8 cellular contexts compared by ENCODE assay signal in genomic region chr19:17855333-17856152, GRCh38. TPM values are rescaled to one million over a fixed set of nuclear protein-coding genes. Genes with fewer than 3 reads are reported as not detected.
DNase-seq lines count a peak whose midpoint lies in the region; ATAC-seq and TF ChIP-seq lines count a peak whose summit lies in the region.

No MANE protein-coding gene starts in this region.

- H2AFZ ChIP-seq in SU-DHL-6 (ENCODE audit: low read depth, low read length, severe bottlenecking), result no peak overlapping the region

- H3K4me1 ChIP-seq in prostate gland (replicated peaks) (peaks cover under 1% of the 10 kb centered on the region), aorta (ENCODE audit: control insufficient read depth in 1 of 2, insufficient read depth in 2 of 2, low read length in 2 of 2) (peaks cover 0 to under 1% of the 10 kb centered on the region in 2 donors)

- WGBS in prostate gland, result 16% methylated on average over 28 of the region's 28 CpGs
- WGBS in aorta, 2 donors, result 12 to 13% methylated on average over 28 of the region's 28 CpGs

- H3K27ac ChIP-seq in SU-DHL-6 (ENCODE audit: low read depth, low read length) (no peak overlapping the region), prostate gland (no peak overlapping the region), aorta (ENCODE audit: low read depth in 1 of 2, low read length in 2 of 2) (no peak overlapping the region)

- no peak overlapping the region for H3K4me2 ChIP-seq in SU-DHL-6 (ENCODE audit: low read depth, low read length, poor library complexity, severe bottlenecking)

- H3K79me2 ChIP-seq in SU-DHL-6 (ENCODE audit: insufficient read depth, low read length), result peaks cover 7% of the 10 kb centered on the region

- peaks cover 6% of the 10 kb centered on the region for H3F3A ChIP-seq in SU-DHL-6 (ENCODE audit: insufficient read depth)

- peak; percentile 90 for DNase-seq in GM03348 (ENCODE audit: low spot score)
- peak; percentile 67 for DNase-seq in MV-4-11 (lab: John Stamatoyannopoulos, UW)
- DNase-seq in activated naive CD4-positive, alpha-beta T cell treated with anti-CD3 and anti-CD28 coated beads, Interleukin-2, amount 50 U/mL, for 16 hours, result peak; percentile 89
- DNase-seq in Right ventricle myocardium superior, result peak; percentile 92
- peak; percentile 76 for DNase-seq in prostate gland (ENCODE audit: low spot score)
- DNase-seq in aorta, result peak; percentile 89 to 97

- ATAC-seq in Right ventricle myocardium superior (ENCODE audit: poor library complexity) (peak; percentile 57), aorta (ENCODE audit: low FRiP score) (peak; percentile 78), GM19395 (IDR thresholded peaks at IDR 0.05; ENCODE audit: unreplicated experiment) (no peak)

- H3K4me3 ChIP-seq in SU-DHL-6 (ENCODE audit: insufficient read depth, low read length, poor library complexity, severe bottlenecking) (no peak overlapping the region), prostate gland (no peak overlapping the region), aorta (ENCODE audit: low read length in 2 of 2) (no peak overlapping the region)

- peaks cover 5% of the 10 kb centered on the region; the same call in 1 of the 2 replicates for H3K36me3 ChIP-seq in SU-DHL-6 (ENCODE audit: low read length)
- H3K36me3 ChIP-seq in prostate gland, result no peaks in the 10 kb centered on the region
- no peaks in the 10 kb centered on the region for H3K36me3 ChIP-seq in aorta (ENCODE audit: control insufficient read depth in 1 of 2, insufficient read depth in 2 of 2, low read length in 1 of 2)

- intact Hi-C loops in Right ventricle myocardium superior (cut with DNase I), result loop anchor here (10.0 kb wide), 1 partner anchor 141 kb away; the partner anchor contains the start of gene MAP1S
- intact Hi-C loops in prostate gland (cut with DNase I), result loop anchor here (10.0 kb wide), 1 partner anchor 151 kb away; no protein-coding TSS in a partner anchor
- intact Hi-C loops in aorta (cut with DNase I), result loop anchor here in 1 of 2 donors (10.0 kb wide), 1 partner anchor 381 kb away; the partner anchor contains the start of gene SLC27A1

- H3K9me3 ChIP-seq in SU-DHL-6 (ENCODE audit: insufficient read depth, low read length), result no peaks in the 10 kb centered on the region
- no peaks in the 10 kb centered on the region for H3K9me3 ChIP-seq in prostate gland
- peaks cover 2% of the 10 kb centered on the region for H3K9me3 ChIP-seq in aorta (ENCODE audit: control insufficient read depth, low read length)

- H3K9me2 ChIP-seq in SU-DHL-6 (replicated peaks; ENCODE audit: insufficient read depth, low read length), result no peaks in the 10 kb centered on the region

- H3K27me3 ChIP-seq in SU-DHL-6 (ENCODE audit: low read length) (no peaks in the 10 kb centered on the region), prostate gland (replicated peaks; ENCODE audit: insufficient read depth) (no peaks in the 10 kb centered on the region), aorta (ENCODE audit: control insufficient read depth in 1 of 2, insufficient read depth in 2 of 2, low read length in 1 of 2) (no peaks in the 10 kb centered on the region)

- H4K20me1 ChIP-seq in SU-DHL-6 (ENCODE audit: low read depth, low read length), result no peaks in the 10 kb centered on the region; the same call in 1 of the 2 replicates

- peak overlapping the region; percentile 10; the same call in 1 of the 2 replicates for H3K9ac ChIP-seq in SU-DHL-6 (ENCODE audit: low read length)

- no peak for TF ChIP-seq POLR2A in prostate gland (IDR thresholded peaks at IDR 0.05)

- peak; percentile 77 for TF ChIP-seq CTCF in SU-DHL-6 (IDR thresholded peaks at IDR 0.05; ENCODE audit: insufficient read depth, low read length, poor library complexity, severe bottlenecking)
- TF ChIP-seq CTCF in prostate gland (IDR thresholded peaks at IDR 0.05), result peak; percentile 91 to 97 (median 94)

RNA-seq across cellular contexts. Expression of gene RPL18A, which starts 4.2 kb away (rescaled TPM):
- total RNA-seq in Right ventricle myocardium superior, result 723 TPM
- 1,000 to 10,000 TPM; 1,351 to 1,892 TPM for total RNA-seq in prostate gland
- 1,000 to 10,000 TPM; 1,221 to 1,276 TPM for total RNA-seq in aorta
- 1,000 to 10,000 TPM; 2,303 to 3,237 TPM for polyA plus RNA-seq in aorta

RNA-seq across cellular contexts. Expression of gene JAK3, which starts 7.8 kb away (rescaled TPM):
- total RNA-seq in Right ventricle myocardium superior (1.5 TPM), prostate gland (10 to 100 TPM in 1 of 2 donors, 1 to 10 TPM in 1; 1.5 to 10.1 TPM), aorta (10 to 100 TPM; 15.4 to 33.3 TPM)
- polyA plus RNA-seq in aorta, result 1 to 10 TPM; 2.3 to 2.6 TPM

RNA-seq across cellular contexts. Expression of gene SLC5A5, which starts 16.2 kb away (rescaled TPM):
- total RNA-seq in Right ventricle myocardium superior, result not detected
- 1 to 10 TPM in 1 of 2 donors, not detected in 1; 1.2 TPM for total RNA-seq in prostate gland
- total RNA-seq in aorta, result not detected
- under 1 TPM in 1 of 2 donors, not detected in 1; 0.03 TPM for polyA plus RNA-seq in aorta

RNA-seq across cellular contexts. Expression of gene INSL3, which starts 34.2 kb away (rescaled TPM):
- total RNA-seq in Right ventricle myocardium superior (not detected), prostate gland (100 to 1,000 TPM in 1 of 2 donors, not detected in 1; 117 TPM), aorta (not detected)
- polyA plus RNA-seq in aorta, result not detected
